In genomic region chr18:40866013-40866644, GRCh38 we compare ENCODE assay signal across 11 cellular contexts.
A peak's percentile ranks its signal among the peaks of the same experiment; 100 is the strongest.
DNase-seq lines count a peak whose midpoint lies in the region; ATAC-seq and TF ChIP-seq lines count a peak whose summit lies in the region.
"Had no signal": no experiment of that assay in that cellular context is flagged by ENCODE, and none has a peak within 500 bp of the region (broad histone marks: within the 10 kb centered on the region; RNA-seq: fewer than 3 reads in every experiment).

No MANE protein-coding gene starts in this region.

- intact Hi-C loops in CD8-positive, alpha-beta T cell (cut with DNase I, micrococcal nuclease) = no loop called here

- DNase-seq in CMK (ENCODE audit: low read depth) (peak; percentile 7), H4 (ENCODE audit: low spot score) (peak; percentile 22), NCI-H69 (lab: John Stamatoyannopoulos, UW) (peak; percentile 87), erythroblast (lab: John Stamatoyannopoulos, UW) (peak; percentile 10 to 46), superior temporal gyrus (ENCODE audit: extremely low spot score) (no peak)
- DNase-seq in CD8-positive, alpha-beta T cell = no peak
- DNase-seq: activated T-cell treated with anti-CD3 and anti-CD28 coated beads, Interleukin-2, amount 50 U/mL, for 48 hours; Calu3; T1000 had no signal

- no peaks in the 10 kb centered on the region for H3K27me3 Mint-ChIP-seq in CD8-positive, alpha-beta T cell (ENCODE audit: low read depth)

- H3K36me3 Mint-ChIP-seq in CD8-positive, alpha-beta T cell = no peaks in the 10 kb centered on the region

- H3K4me3 Mint-ChIP-seq in CD8-positive, alpha-beta T cell = no peak overlapping the region

- H3K4me1 ChIP-seq in CD8-positive, alpha-beta T cell (ENCODE audit: insufficient read depth, low read length) = no peaks in the 10 kb centered on the region

- H3K9me3 Mint-ChIP-seq in CD8-positive, alpha-beta T cell = peaks cover 16% of the 10 kb centered on the region

- TF ChIP-seq CTCF in CD8-positive, alpha-beta T cell (IDR thresholded peaks at IDR 0.05) = no peak

- POLR2A ChIA-PET in CD8-positive, alpha-beta T cell (lab: Charles Lee) = no interaction called here

- no peaks in the 10 kb centered on the region for H3K27me3 ChIP-seq in CD8-positive, alpha-beta T cell (ENCODE audit: insufficient read depth, low read length)

- CTCF ChIA-PET in CD8-positive, alpha-beta T cell (lab: Charles Lee) = no interaction called here

- no peak overlapping the region for H3K4me3 ChIP-seq in CD8-positive, alpha-beta T cell (ENCODE audit: low read depth, low read length)

- no peak for TF ChIP-seq POLR2A in erythroblast (IDR thresholded peaks at IDR 0.05; ENCODE audit: low read length)

- H3K4me1 Mint-ChIP-seq in CD8-positive, alpha-beta T cell (ENCODE audit: low read depth) = no peaks in the 10 kb centered on the region

- no peaks in the 10 kb centered on the region for H3K36me3 ChIP-seq in CD8-positive, alpha-beta T cell (ENCODE audit: insufficient read depth, low read length)

- no peaks in the 10 kb centered on the region for H3K9me3 ChIP-seq in CD8-positive, alpha-beta T cell (ENCODE audit: low read length)

- ATAC-seq in HG03039 (IDR thresholded peaks at IDR 0.05; ENCODE audit: unreplicated experiment) = no peak
- ATAC-seq in HG02588 (IDR thresholded peaks at IDR 0.05; ENCODE audit: unreplicated experiment) = no peak
- no peak for ATAC-seq in CD8-positive, alpha-beta T cell

- no peak overlapping the region for H3K27ac Mint-ChIP-seq in CD8-positive, alpha-beta T cell

- no peak overlapping the region for H3K27ac ChIP-seq in CD8-positive, alpha-beta T cell (ENCODE audit: low read depth, low read length)

Comparison
In these comparisons a context has a peak if more than half of its experiments do, and no peak if none do; other contexts are left out.
1. DNase-seq: peak in CMK (single experiment), H4 (single experiment), NCI-H69 (single experiment) and erythroblast (2 of 2); none in superior temporal gyrus (single experiment) and CD8-positive, alpha-beta T cell (0 of 7).